In the genomic region with DNA sequence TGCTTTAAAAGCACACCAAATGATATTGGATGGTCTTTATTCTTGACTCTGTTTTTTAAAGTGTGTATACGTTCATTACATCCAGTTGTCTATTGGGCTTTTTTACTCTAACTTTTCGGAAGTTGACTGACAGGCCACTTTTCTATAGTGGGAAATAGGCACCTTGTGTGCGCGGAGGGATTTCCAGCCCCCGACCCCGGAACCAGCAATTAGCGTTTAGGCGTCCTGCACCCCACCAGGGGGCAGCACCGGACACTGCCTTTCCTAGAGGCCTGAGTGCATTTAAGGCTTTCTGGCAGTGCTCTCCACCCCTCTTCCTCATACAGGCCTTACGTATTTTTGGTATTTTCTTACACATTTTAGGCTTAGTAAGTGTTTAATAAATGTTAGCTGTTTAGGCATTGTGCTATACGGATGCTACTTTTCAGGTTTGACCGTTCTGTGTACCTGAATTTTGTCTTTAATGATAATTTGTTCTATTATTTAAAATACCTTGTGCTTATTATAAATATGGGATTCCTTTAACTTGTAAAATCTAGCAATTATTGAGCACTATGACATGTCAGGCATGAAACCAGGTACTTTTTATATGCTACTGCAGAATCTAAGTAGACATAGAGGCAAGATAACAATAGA, we compare ENCODE assay signal across 9 cellular contexts.
DNase-seq lines count a peak whose midpoint lies in the region; ATAC-seq, FAIRE-seq and TF ChIP-seq lines count a peak whose summit lies in the region.
"Had no signal": no experiment of that assay in that cellular context is flagged by ENCODE, and none has a peak within 500 bp of the region (broad histone marks: within the 10 kb centered on the region; RNA-seq: fewer than 3 reads in every experiment).

No MANE protein-coding gene starts in this region.

- no peak overlapping the region for H2AFZ ChIP-seq in OCI-LY1 (ENCODE audit: low read length)

- H3K79me2 ChIP-seq in OCI-LY1 (ENCODE audit: insufficient read depth, low read length): no peaks in the 10 kb centered on the region

- POLR2A ChIA-PET in AG04449 (lab: Yijun Ruan, JAX): no interaction called here

- no peaks in the 10 kb centered on the region for H3K9me3 ChIP-seq in OCI-LY1 (ENCODE audit: low read length)

- no peaks in the 10 kb centered on the region for H3K9me3 Mint-ChIP-seq in glutamatergic neuron (ENCODE audit: unreplicated experiment)

- peak; percentile 53 for TF ChIP-seq CTCF in AG04449 (IDR thresholded peaks at IDR 0.05; ENCODE audit: insufficient read depth, low read length, missing control alignments)
- peak; percentile 96 for TF ChIP-seq CTCF in OCI-LY1 (IDR thresholded peaks at IDR 0.05; ENCODE audit: low read length)
- TF ChIP-seq CTCF in glutamatergic neuron (IDR thresholded peaks at IDR 0.05; ENCODE audit: partially characterized antibody, unreplicated experiment): peak; percentile 89
- peak; percentile 72 for TF ChIP-seq CTCF in retinal pigment epithelial cell (conservative IDR thresholded peaks at IDR 0.05; ENCODE audit: low read depth, low read length)

- no peak overlapping the region for H3K27ac ChIP-seq in OCI-LY1 (ENCODE audit: low read depth, low read length, poor library complexity, severe bottlenecking)
- H3K27ac ChIP-seq: skin epidermis had no signal

- no peaks in the 10 kb centered on the region for H3K4me1 ChIP-seq in OCI-LY1 (ENCODE audit: insufficient read depth, low read length, severe bottlenecking)

- no peaks in the 10 kb centered on the region for H3F3A ChIP-seq in OCI-LY1 (ENCODE audit: insufficient read depth, low read length)

- H3K27me3 Mint-ChIP-seq in glutamatergic neuron (ENCODE audit: unreplicated experiment): no peaks in the 10 kb centered on the region

- no peaks in the 10 kb centered on the region for H3K9me2 ChIP-seq in OCI-LY1 (ENCODE audit: low read depth, low read length)

- no peaks in the 10 kb centered on the region for H3K36me3 Mint-ChIP-seq in glutamatergic neuron (ENCODE audit: unreplicated experiment)

- H3K36me3 ChIP-seq in OCI-LY1 (ENCODE audit: insufficient read depth, low read length): no peaks in the 10 kb centered on the region

- DNase-seq in AG04449 (ENCODE audit: low read depth, low spot score) (no peak), activated T-helper 1 cell treated with Interleukin-2 at 50 U/mL for 16 hours (ENCODE audit: low read depth) (peak; percentile 14), glutamatergic neuron (peak; percentile 92), retinal pigment epithelial cell (ENCODE audit: low read depth) (no peak), GM12892 (ENCODE audit: insufficient read length) (no peak)

- H3K4me1 Mint-ChIP-seq in glutamatergic neuron (ENCODE audit: low read depth, unreplicated experiment): peaks cover 17% of the 10 kb centered on the region

- FAIRE-seq in GM12892 (lab: Jason Lieb, UNC): no peak

- no peak overlapping the region for H3K9ac ChIP-seq in OCI-LY1 (ENCODE audit: low read length)

- no peak overlapping the region for H3K4me3 Mint-ChIP-seq in glutamatergic neuron (ENCODE audit: unreplicated experiment)

- H4K20me1 ChIP-seq in OCI-LY1 (ENCODE audit: insufficient read depth, low read length): no peaks in the 10 kb centered on the region

- H3K4me3 ChIP-seq in AG04449 (ENCODE audit: low read depth, low read length): no peak overlapping the region
- H3K4me3 ChIP-seq in OCI-LY1 (ENCODE audit: low read depth, low read length, poor library complexity, severe bottlenecking): no peak overlapping the region
- H3K4me3 ChIP-seq in retinal pigment epithelial cell (ENCODE audit: low read length): no peak overlapping the region
- H3K4me3 ChIP-seq: skin epidermis had no signal

- CTCF ChIA-PET in AG04449 (lab: Yijun Ruan, JAX): interaction anchor here (0.7 kb wide), 1 partner anchor 565 kb away, joined by 3 read pairs; no protein-coding TSS in a partner anchor

- peak; percentile 99 for ATAC-seq in GM18868 (IDR thresholded peaks at IDR 0.05; ENCODE audit: unreplicated experiment)
- ATAC-seq in HG03097 (IDR thresholded peaks at IDR 0.05; ENCODE audit: low FRiP score, unreplicated experiment): peak; percentile 86

- TF ChIP-seq POLR2A in GM12892 (IDR thresholded peaks at IDR 0.05; ENCODE audit: low read depth, low read length): no peak

- no peak overlapping the region for H3K27ac Mint-ChIP-seq in glutamatergic neuron (ENCODE audit: unreplicated experiment)

- H3K4me2 ChIP-seq in OCI-LY1 (ENCODE audit: low read length): no peak overlapping the region

- no peaks in the 10 kb centered on the region for H3K27me3 ChIP-seq in OCI-LY1 (ENCODE audit: insufficient read depth, low read length)

Comparison
In these comparisons a context has a peak if more than half of its experiments do, and no peak if none do; other contexts are left out.
1. DNase-seq: peak in activated T-helper 1 cell treated with Interleukin-2 at 50 U/mL for 16 hours (single experiment) and glutamatergic neuron (single experiment); none in AG04449 (single experiment), retinal pigment epithelial cell (single experiment) and GM12892 (single experiment).
2. Peak in every context shown above with its lines, with median percentiles within 50 percentile points of each other: CTCF ChIP-seq.